Comparison of ENCODE assay signal across 10 cellular contexts in genomic region chr9:35908484-35909125, GRCh38. TPM values are rescaled to one million over a fixed set of nuclear protein-coding genes. Genes with fewer than 3 reads are reported as not detected.
DNase-seq lines count a peak whose midpoint lies in the region; ATAC-seq lines count a peak whose summit lies in the region.
"Had no signal": no experiment of that assay in that cellular context is flagged by ENCODE, and none has a peak within 500 bp of the region (broad histone marks: within the 10 kb centered on the region; RNA-seq: fewer than 3 reads in every experiment).

No MANE protein-coding gene starts in this region.

- H3K27ac ChIP-seq in HUES64 (ENCODE audit: low read depth, low read length) = peak overlapping the region; percentile 81
- H3K27ac ChIP-seq in naive thymus-derived CD4-positive, alpha-beta T cell (ENCODE audit: low read depth, low read length) = peak overlapping the region; percentile 37

- POLR2A ChIA-PET in naive thymus-derived CD4-positive, alpha-beta T cell (lab: Charles Lee) = interaction anchor here (0.5 kb wide), 1 partner anchor 30 kb away, joined by 4 read pairs; no protein-coding TSS in a partner anchor

- WGBS in HUES64 = 74% methylated on average over 9 of the region's 9 CpGs

- peak overlapping the region in 9 of 10 donors; percentile 25 to 85 (median 64) for H3K4me3 Mint-ChIP-seq in naive thymus-derived CD4-positive, alpha-beta T cell

- no peaks in the 10 kb centered on the region for H3K9me3 Mint-ChIP-seq in naive thymus-derived CD4-positive, alpha-beta T cell

- CTCF ChIA-PET in naive thymus-derived CD4-positive, alpha-beta T cell (lab: Charles Lee) = interaction anchor here (1.1 to 4.9 kb wide), 2 partner anchors 36 to 118 kb away, joined by 3 to 26 read pairs; no protein-coding TSS in a partner anchor

- DNase-seq in ACHN (peak; percentile 21), dermis blood vessel endothelial cell (peak; percentile 41), NCI-H128 (lab: John Stamatoyannopoulos, UW; ENCODE audit: unreplicated experiment) (no peak), COLO668 (lab: John Stamatoyannopoulos, UW; ENCODE audit: unreplicated experiment) (no peak), MV-4-11 (lab: John Stamatoyannopoulos, UW) (no peak)
- no peak for DNase-seq in naive thymus-derived CD4-positive, alpha-beta T cell
- DNase-seq: activated gamma-delta T cell treated with Interleukin-2 at 50 U/mL for 16 hours had no signal

- peak overlapping the region in 8 of 9 donors; percentile 62 to 98 (median 90) for H3K27ac Mint-ChIP-seq in naive thymus-derived CD4-positive, alpha-beta T cell

- H3K9ac ChIP-seq in HUES64 (ENCODE audit: low read depth, low read length) = peak overlapping the region; percentile 56; the same call in 1 of the 2 replicates

- H3K27me3 ChIP-seq in HUES64 (ENCODE audit: insufficient read depth, low read length) = no peaks in the 10 kb centered on the region
- H3K27me3 ChIP-seq in naive thymus-derived CD4-positive, alpha-beta T cell (ENCODE audit: control insufficient read depth in 2 of 2, insufficient read depth in 2 of 2, low read length in 2 of 2) = no peaks in the 10 kb centered on the region

- no peaks in the 10 kb centered on the region for H3K9me3 ChIP-seq in HUES64 (ENCODE audit: insufficient read depth, low read depth, low read length)
- no peaks in the 10 kb centered on the region for H3K9me3 ChIP-seq in naive thymus-derived CD4-positive, alpha-beta T cell (ENCODE audit: control insufficient read depth in 2 of 3, low read length in 3 of 3)
- H3K9me3 ChIP-seq: mucosa of descending colon had no signal

- peaks cover 38% of the 10 kb centered on the region for H3K4me1 ChIP-seq in HUES64 (ENCODE audit: insufficient read depth, low read length)
- H3K4me1 ChIP-seq in naive thymus-derived CD4-positive, alpha-beta T cell (ENCODE audit: control insufficient read depth in 2 of 2, insufficient read depth in 2 of 2, low read length in 2 of 2) = peaks cover 35 to 72% of the 10 kb centered on the region in 2 donors

- in situ Hi-C loops in ACHN (cut with HindIII; ENCODE audit: low pct_ligation_motif_present, low pct_unique_long_range_greater_than_20kb, low sequenced_read_pairs) = no loop called here

- intact Hi-C loops in naive thymus-derived CD4-positive, alpha-beta T cell (cut with micrococcal nuclease) = no loop called here

- H3K36me3 ChIP-seq in HUES64 (ENCODE audit: insufficient read depth, low read length) = no peaks in the 10 kb centered on the region
- no peaks in the 10 kb centered on the region for H3K36me3 ChIP-seq in naive thymus-derived CD4-positive, alpha-beta T cell (ENCODE audit: control insufficient read depth in 2 of 3, insufficient read depth in 3 of 3, low read length in 3 of 3)

- H3K4me1 Mint-ChIP-seq in naive thymus-derived CD4-positive, alpha-beta T cell = peaks cover 18 to 78% (median 62%) of the 10 kb centered on the region in 7 donors

- no peak overlapping the region for H3K4me3 ChIP-seq in HUES64 (ENCODE audit: low read length)
- H3K4me3 ChIP-seq in naive thymus-derived CD4-positive, alpha-beta T cell (ENCODE audit: low read length) = no peak overlapping the region
- H3K4me3 ChIP-seq: mucosa of descending colon had no signal

- no peak for ATAC-seq in naive thymus-derived CD4-positive, alpha-beta T cell
- ATAC-seq in GM18519 (IDR thresholded peaks at IDR 0.05; ENCODE audit: low FRiP score, unreplicated experiment) = no peak

- no peaks in the 10 kb centered on the region for H3K36me3 Mint-ChIP-seq in naive thymus-derived CD4-positive, alpha-beta T cell

- H3K27me3 Mint-ChIP-seq in naive thymus-derived CD4-positive, alpha-beta T cell = no peaks in the 10 kb centered on the region

RNA-seq across cellular contexts. Expression of gene SPAAR, which starts 0.7 kb away (rescaled TPM):
- not detected for polyA plus RNA-seq in HUES64 (2013, experiment 1 of 2)
- 0.19 TPM for polyA plus RNA-seq in HUES64 (2013, experiment 2 of 2)
- total RNA-seq in dermis blood vessel endothelial cell = 3.2 and 3.8 TPM in 2 replicates
- not detected for total RNA-seq in naive thymus-derived CD4-positive, alpha-beta T cell
- polyA plus RNA-seq in naive thymus-derived CD4-positive, alpha-beta T cell = not detected

RNA-seq across cellular contexts. Expression of gene HRCT1, which starts 2.6 kb away (rescaled TPM):
- not detected for polyA plus RNA-seq in HUES64 (2013, experiment 1 of 2)
- polyA plus RNA-seq in HUES64 (2013, experiment 2 of 2) = not detected
- 0.93 and 2.6 TPM in 2 replicates for total RNA-seq in dermis blood vessel endothelial cell
- not detected for total RNA-seq in naive thymus-derived CD4-positive, alpha-beta T cell
- not detected for polyA plus RNA-seq in naive thymus-derived CD4-positive, alpha-beta T cell

RNA-seq across cellular contexts. Expression of gene OR13J1, which starts 38.4 kb away (rescaled TPM):
- not detected for polyA plus RNA-seq in HUES64 (2013, experiment 1 of 2)
- polyA plus RNA-seq in HUES64 (2013, experiment 2 of 2) = not detected
- not detected in 2 replicates for total RNA-seq in dermis blood vessel endothelial cell
- not detected for total RNA-seq in naive thymus-derived CD4-positive, alpha-beta T cell
- not detected for polyA plus RNA-seq in naive thymus-derived CD4-positive, alpha-beta T cell
- total RNA-seq: mucosa of descending colon had no signal

RNA-seq across cellular contexts. Expression of gene OR2S2, which starts 49.3 kb away (rescaled TPM):
- not detected for polyA plus RNA-seq in HUES64 (2013, experiment 1 of 2)
- not detected for polyA plus RNA-seq in HUES64 (2013, experiment 2 of 2)
- total RNA-seq in dermis blood vessel endothelial cell = not detected in 2 replicates
- total RNA-seq in naive thymus-derived CD4-positive, alpha-beta T cell = not detected
- polyA plus RNA-seq in naive thymus-derived CD4-positive, alpha-beta T cell = not detected
- total RNA-seq: mucosa of descending colon had no signal

Comparison
In these comparisons a context has a peak if more than half of its experiments do, and no peak if none do; other contexts are left out.
1. DNase-seq: peak in ACHN (single experiment) and dermis blood vessel endothelial cell (single experiment); none in naive thymus-derived CD4-positive, alpha-beta T cell (0 of 9), NCI-H128 (single experiment), COLO668 (single experiment) and MV-4-11 (single experiment).